ENCODE assay signal across 8 cellular contexts in genomic region chr17:28746611-28747045, GRCh38. TPM values are rescaled to one million over a fixed set of nuclear protein-coding genes. Genes with fewer than 3 reads are reported as not detected.
DNase-seq lines count a peak whose midpoint lies in the region; ATAC-seq and TF ChIP-seq lines count a peak whose summit lies in the region.

No MANE protein-coding gene starts in this region.

- H3K4me1 Mint-ChIP-seq in CD14-positive monocyte: peaks cover 22% of the 10 kb centered on the region

- ATAC-seq in GM19455 (IDR thresholded peaks at IDR 0.05; ENCODE audit: unreplicated experiment): no peak
- ATAC-seq in GM18858 (IDR thresholded peaks at IDR 0.05; ENCODE audit: unreplicated experiment): no peak

- H3K36me3 Mint-ChIP-seq in CD14-positive monocyte: peaks cover 7 to 8% of the 10 kb centered on the region in 2 donors

- peak overlapping the region in 1 of 7 donors; percentile 30 for H3K27ac Mint-ChIP-seq in CD14-positive monocyte

- H3K9me3 Mint-ChIP-seq in CD14-positive monocyte: peaks cover 0 to 5% (median 0%) of the 10 kb centered on the region in 7 donors

- no peak for TF ChIP-seq CTCF in CD14-positive monocyte (IDR thresholded peaks at IDR 0.05)

- intact Hi-C loops in CD14-positive monocyte (cut with micrococcal nuclease): loop anchor here in 1 of 2 donors (10.0 kb wide), 1 partner anchor 208 kb away; the partner anchor contains the start of gene PHF12

- DNase-seq in DMS 273 treated with DMSO at 0.1 percent for 48 hours (lab: John Stamatoyannopoulos, UW) (peak; percentile 78), NCI-H2196 (lab: John Stamatoyannopoulos, UW; ENCODE audit: unreplicated experiment) (peak; percentile 76), caudate nucleus (lab: John Stamatoyannopoulos, UW) (peak in 45 of 61 donors; percentile 20 to 80 (median 51)), myocyte (ENCODE audit: low read depth) (peak; percentile 99), CD14-positive monocyte (ENCODE audit: low spot score) (no peak), mesenteric fat pad (ENCODE audit: low spot score) (no peak)

- H3K27me3 Mint-ChIP-seq in CD14-positive monocyte (ENCODE audit: low read depth in 3 of 3): peaks cover 8 to 24% (median 22%) of the 10 kb centered on the region in 3 donors

- H3K4me3 Mint-ChIP-seq in CD14-positive monocyte: no peak overlapping the region

- peak overlapping the region; percentile 98 for H3K27ac ChIP-seq in caudate nucleus (ENCODE audit: low read depth, low read length)

RNA-seq across cellular contexts. Expression of gene TRAF4, which starts 2.8 kb away (rescaled TPM):
- total RNA-seq in myocyte (173 and 248 TPM in 2 replicates), mesenteric fat pad (17.5 TPM)
- 91.1 TPM for polyA plus RNA-seq in myocyte (2012)
- polyA plus RNA-seq in CD14-positive monocyte: 1 to 10 TPM in 1 of 2 donors, under 1 TPM in 1; 0.33 to 1.0 TPM

RNA-seq across cellular contexts. Expression of gene NEK8, which starts 18.0 kb away (rescaled TPM):
- total RNA-seq in myocyte: 5.5 and 6.0 TPM in 2 replicates
- 5.6 TPM for polyA plus RNA-seq in myocyte (2012)
- 1 to 10 TPM; 2.7 to 3.1 TPM for polyA plus RNA-seq in CD14-positive monocyte
- total RNA-seq in mesenteric fat pad: 2.3 TPM

RNA-seq across cellular contexts. Expression of gene TLCD1, which starts 20.6 kb away (rescaled TPM):
- 11.1 and 22.3 TPM in 2 replicates for total RNA-seq in myocyte
- 18.4 TPM for polyA plus RNA-seq in myocyte (2012)
- polyA plus RNA-seq in CD14-positive monocyte: not detected
- total RNA-seq in mesenteric fat pad: 3.4 TPM

RNA-seq across cellular contexts. Expression of gene RPL23A, which starts 26.8 kb away (rescaled TPM):
- total RNA-seq in myocyte (261 and 384 TPM in 2 replicates), mesenteric fat pad (1,078 TPM)
- 793 TPM for polyA plus RNA-seq in myocyte (2012)
- 1,000 to 10,000 TPM; 1,152 to 1,304 TPM for polyA plus RNA-seq in CD14-positive monocyte

RNA-seq across cellular contexts. Expression of gene RAB34, which starts 29.0 kb away (rescaled TPM):
- total RNA-seq in myocyte (162 and 198 TPM in 2 replicates), mesenteric fat pad (43.3 TPM)
- polyA plus RNA-seq in myocyte (2012): 125 TPM
- polyA plus RNA-seq in CD14-positive monocyte: 10 to 100 TPM; 66.7 to 79.1 TPM

Comparison
In these comparisons a context has a peak if more than half of its experiments do, and no peak if none do; other contexts are left out.
1. DNase-seq: peak in DMS 273 treated with DMSO at 0.1 percent for 48 hours (single experiment), NCI-H2196 (single experiment), caudate nucleus (45 of 61) and myocyte (single experiment); none in CD14-positive monocyte (single experiment) and mesenteric fat pad (single experiment).